In genomic region chr11:34052608-34053160, GRCh38 we compare ENCODE assay signal across 8 cellular contexts. TPM values are rescaled to one million over a fixed set of nuclear protein-coding genes. Genes with fewer than 3 reads are reported as not detected.
DNase-seq lines count a peak whose midpoint lies in the region; ATAC-seq, FAIRE-seq and TF ChIP-seq lines count a peak whose summit lies in the region.

No MANE protein-coding gene starts in this region.

- ATAC-seq in HG03097 (IDR thresholded peaks at IDR 0.05; ENCODE audit: low FRiP score, unreplicated experiment), result no peak

- peaks cover 52% of the 10 kb centered on the region for H3K4me1 Mint-ChIP-seq in osteocyte (ENCODE audit: unreplicated experiment)

- no peaks in the 10 kb centered on the region for H3K27me3 ChIP-seq in HL-60 (ENCODE audit: insufficient read depth, poor library complexity, severe bottlenecking)

- H3K4me1 ChIP-seq in ES-I3 (ENCODE audit: insufficient read depth, low read length), result peaks cover 6% of the 10 kb centered on the region; the same call in 1 of the 2 replicates

- DNase-seq in HL-60 (ENCODE audit: low read depth in 1 of 2, low spot score in 1 of 2), result peak in 1 of 2 experiments; percentile 15
- DNase-seq in activated CD8-positive, alpha-beta memory T cell treated with anti-CD3 and anti-CD28 coated beads, Interleukin-2, amount 50 U/mL, for 48 hours, result peak; percentile 77
- no peak for DNase-seq in fibroblast of the aortic adventitia (ENCODE audit: low read depth)
- DNase-seq in osteocyte (ENCODE audit: extremely low spot score, unreplicated experiment), result no peak
- DNase-seq in HuH-7 (ENCODE audit: low spot score), result no peak
- DNase-seq in GM19239 (ENCODE audit: insufficient read length, low spot score), result no peak

- H3K9me3 ChIP-seq in ES-I3 (ENCODE audit: control insufficient read depth, insufficient read depth, low read length), result no peaks in the 10 kb centered on the region

- no peaks in the 10 kb centered on the region for H3K9me3 Mint-ChIP-seq in osteocyte (ENCODE audit: unreplicated experiment)

- peak overlapping the region; percentile 84 for H3K4me3 ChIP-seq in HL-60 (replicated peaks; ENCODE audit: insufficient read depth, low read length)
- peak overlapping the region; percentile 89 for H3K4me3 ChIP-seq in fibroblast of the aortic adventitia (ENCODE audit: low read depth, low read length)

- peaks cover 11% of the 10 kb centered on the region for H3K36me3 Mint-ChIP-seq in osteocyte (ENCODE audit: unreplicated experiment)

- H3K27ac ChIP-seq in HL-60 (replicated peaks), result peak overlapping the region; percentile 100

- H3K9ac ChIP-seq in ES-I3 (ENCODE audit: low read depth, low read length), result peak overlapping the region; percentile 85

- no peak for FAIRE-seq in GM19239 (lab: Jason Lieb, UNC)

- peak overlapping the region; percentile 95 for H3K27ac Mint-ChIP-seq in osteocyte (ENCODE audit: unreplicated experiment)

- peaks cover 5% of the 10 kb centered on the region for H3K36me3 ChIP-seq in ES-I3 (ENCODE audit: insufficient read depth, low read length)

- no peaks in the 10 kb centered on the region for H3K27me3 Mint-ChIP-seq in osteocyte (ENCODE audit: unreplicated experiment)

- TF ChIP-seq CTCF in HL-60 (IDR thresholded peaks at IDR 0.05; ENCODE audit: insufficient read depth, low read length), result no peak
- no peak for TF ChIP-seq CTCF in fibroblast of the aortic adventitia (IDR thresholded peaks at IDR 0.05; ENCODE audit: insufficient read depth, low read length)
- TF ChIP-seq CTCF in osteocyte (IDR thresholded peaks at IDR 0.05), result no peak

- peak overlapping the region; percentile 95 for H3K4me3 Mint-ChIP-seq in osteocyte (ENCODE audit: unreplicated experiment)

RNA-seq across cellular contexts. Expression of gene CAPRIN1, which starts 1.2 kb away (rescaled TPM):
- total RNA-seq in fibroblast of the aortic adventitia (ENCODE audit: low replicate concordance) (188 and 295 TPM in 2 replicates), osteocyte (245 and 252 TPM in 2 replicates)

RNA-seq across cellular contexts. Expression of gene NAT10, which starts 52.7 kb away (rescaled TPM):
- 27.3 and 29.3 TPM in 2 replicates for total RNA-seq in fibroblast of the aortic adventitia (ENCODE audit: low replicate concordance)
- 36.1 and 38.6 TPM in 2 replicates for total RNA-seq in osteocyte
